ENCODE assay signal across 1 cellular context in genomic region chr1:110615548-110616130, GRCh38.
TF ChIP-seq lines count a peak whose summit lies in the region.

No MANE protein-coding gene starts in this region.

TF ChIP-seq in H1, 55 proteins besides CTCF, POLR2A, EP300 and RAD21:
- TF ChIP-seq SUZ12 (IDR thresholded peaks at IDR 0.05; ENCODE audit: low read length) (no peak), TAF7 (optimal IDR thresholded peaks at IDR 0.05; ENCODE audit: borderline replicate concordance, low read depth, low read length) (no peak), EZH2 (IDR thresholded peaks at IDR 0.05; ENCODE audit: low read depth, low read length, severe bottlenecking) (no peak), ZNF274 (IDR thresholded peaks at IDR 0.05; ENCODE audit: borderline replicate concordance, extremely low read depth, low read length) (no peak)
